ENCODE assay signal across 13 cellular contexts in genomic region chr17:30720013-30720471, GRCh38.
DNase-seq lines count a peak whose midpoint lies in the region; ATAC-seq and TF ChIP-seq lines count a peak whose summit lies in the region.
"Had no signal": no experiment of that assay in that cellular context is flagged by ENCODE, and none has a peak within 500 bp of the region (broad histone marks: within the 10 kb centered on the region; RNA-seq: fewer than 3 reads in every experiment).

No MANE protein-coding gene starts in this region.

- no peaks in the 10 kb centered on the region for H3K27me3 Mint-ChIP-seq in central memory CD8-positive, alpha-beta T cell
- no peaks in the 10 kb centered on the region for H3K27me3 Mint-ChIP-seq in type B pancreatic cell
- H3K27me3 Mint-ChIP-seq: activated naive CD4-positive, alpha-beta T cell treated with anti-CD3 and anti-CD28 coated beads, Interleukin-2, amount 50 U/mL, for 24 hours had no signal

- H3K27ac Mint-ChIP-seq in central memory CD8-positive, alpha-beta T cell (ENCODE audit: low read depth), result no peak overlapping the region
- no peak overlapping the region for H3K27ac Mint-ChIP-seq in type B pancreatic cell
- H3K27ac Mint-ChIP-seq: activated naive CD4-positive, alpha-beta T cell treated with anti-CD3 and anti-CD28 coated beads, Interleukin-2, amount 50 U/mL, for 24 hours had no signal

- H3K9me3 Mint-ChIP-seq in central memory CD8-positive, alpha-beta T cell, result no peaks in the 10 kb centered on the region
- H3K9me3 Mint-ChIP-seq in type B pancreatic cell, result no peaks in the 10 kb centered on the region
- H3K9me3 Mint-ChIP-seq: activated naive CD4-positive, alpha-beta T cell treated with anti-CD3 and anti-CD28 coated beads, Interleukin-2, amount 50 U/mL, for 24 hours; CD14-positive monocyte had no signal

- TF ChIP-seq CTCF in right lobe of liver (IDR thresholded peaks at IDR 0.05) (no peak), type B pancreatic cell (conservative IDR thresholded peaks at IDR 0.05) (no peak)

- H3K27ac ChIP-seq in right lobe of liver, result no peak overlapping the region
- H3K27ac ChIP-seq: prostate gland, VCaP had no signal

- peaks cover 27% of the 10 kb centered on the region for H3K4me1 Mint-ChIP-seq in central memory CD8-positive, alpha-beta T cell
- H3K4me1 Mint-ChIP-seq in type B pancreatic cell (ENCODE audit: unreplicated experiment), result peaks cover 9% of the 10 kb centered on the region

- DNase-seq in activated effector memory CD4-positive, alpha-beta T cell treated with anti-CD3 and anti-CD28 coated beads, Interleukin-2, amount 50 U/mL, for 16 hours, result peak; percentile 41
- DNase-seq in activated effector memory CD4-positive, alpha-beta T cell treated with Interleukin-2 at 50 U/mL for 16 hours, result no peak
- peak; percentile 6 to 12 for DNase-seq in central memory CD8-positive, alpha-beta T cell (ENCODE audit: low spot score in 2 of 2)
- peak in 2 of 3 donors; percentile 40 to 50 for DNase-seq in right lobe of liver
- peak; percentile 59 for DNase-seq in type B pancreatic cell (ENCODE audit: extremely low spot score, unreplicated experiment)
- DNase-seq in inferior parietal cortex (ENCODE audit: extremely low spot score), result no peak
- DNase-seq in glomerular visceral epithelial cell (ENCODE audit: extremely low spot score), result no peak
- no peak for DNase-seq in NK-92 treated with Interleukin-12 subunit alpha and Interleukin-12 subunit beta, amount 100 ng/mL, for 24 hours (lab: John Stamatoyannopoulos, UW)
- DNase-seq: NCI-H2107 had no signal

- no peak overlapping the region for H3K4me3 Mint-ChIP-seq in central memory CD8-positive, alpha-beta T cell
- no peak overlapping the region for H3K4me3 Mint-ChIP-seq in type B pancreatic cell
- H3K4me3 Mint-ChIP-seq: activated naive CD4-positive, alpha-beta T cell treated with anti-CD3 and anti-CD28 coated beads, Interleukin-2, amount 50 U/mL, for 24 hours had no signal

- WGBS in right lobe of liver (ENCODE audit: insufficient coverage, low coverage, low lambda C conversion rate, missing lambda C conversion rate), result 95% methylated on average over 4 of the region's 14 CpGs

- H3K36me3 Mint-ChIP-seq in central memory CD8-positive, alpha-beta T cell (ENCODE audit: insufficient read depth), result peaks cover 2% of the 10 kb centered on the region
- peaks cover 9% of the 10 kb centered on the region for H3K36me3 Mint-ChIP-seq in type B pancreatic cell
- H3K36me3 Mint-ChIP-seq: activated naive CD4-positive, alpha-beta T cell treated with anti-CD3 and anti-CD28 coated beads, Interleukin-2, amount 50 U/mL, for 24 hours had no signal

- H3K4me1 ChIP-seq in right lobe of liver, result no peaks in the 10 kb centered on the region
- H3K4me1 ChIP-seq: prostate gland had no signal

- no peaks in the 10 kb centered on the region for H3K9me3 ChIP-seq in right lobe of liver
- H3K9me3 ChIP-seq: prostate gland had no signal

- TF ChIP-seq POLR2A in right lobe of liver (IDR thresholded peaks at IDR 0.05), result no peak

- H3K4me3 ChIP-seq in right lobe of liver, result no peak overlapping the region
- H3K4me3 ChIP-seq: prostate gland had no signal

- no peaks in the 10 kb centered on the region for H3K36me3 ChIP-seq in right lobe of liver
- H3K36me3 ChIP-seq: prostate gland had no signal

- intact Hi-C loops in right lobe of liver (cut with DNase I), result no loop called here

- ATAC-seq in central memory CD8-positive, alpha-beta T cell (replicated peaks; ENCODE audit: extremely low read depth, poor library complexity, severe bottlenecking), result no peak
- ATAC-seq in right lobe of liver, result no peak

- H3K27me3 ChIP-seq in right lobe of liver, result no peaks in the 10 kb centered on the region

Comparison
In these comparisons a context has a peak if more than half of its experiments do, and no peak if none do; other contexts are left out.
1. DNase-seq: peak in activated effector memory CD4-positive, alpha-beta T cell treated with anti-CD3 and anti-CD28 coated beads, Interleukin-2, amount 50 U/mL, for 16 hours (single experiment), central memory CD8-positive, alpha-beta T cell (2 of 2), right lobe of liver (2 of 3) and type B pancreatic cell (single experiment); none in activated effector memory CD4-positive, alpha-beta T cell treated with Interleukin-2 at 50 U/mL for 16 hours (single experiment), inferior parietal cortex (single experiment), glomerular visceral epithelial cell (single experiment) and NK-92 treated with Interleukin-12 subunit alpha and Interleukin-12 subunit beta, amount 100 ng/mL, for 24 hours (single experiment).